In the genomic region with DNA sequence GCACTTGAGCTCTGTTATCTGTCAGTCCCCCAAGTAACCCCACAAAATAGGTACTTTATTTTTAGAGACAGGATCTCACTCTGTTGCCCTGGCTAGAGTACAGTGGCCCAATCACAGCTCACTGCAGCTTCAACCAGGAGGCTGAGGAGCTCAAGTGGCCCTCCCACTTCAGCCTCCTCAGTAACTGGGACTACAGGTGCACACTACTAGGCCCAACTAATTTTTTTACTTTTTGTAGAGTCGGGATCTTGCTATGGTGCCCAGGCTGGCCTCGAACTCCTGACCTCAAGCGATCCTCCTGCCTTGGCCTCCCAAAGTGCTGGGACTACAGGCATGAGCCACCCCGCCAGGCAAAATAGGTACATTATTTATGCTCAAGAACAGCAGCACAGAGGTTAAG, we compare ENCODE assay signal across 25 cellular contexts.
DNase-seq lines count a peak whose midpoint lies in the region; ATAC-seq, FAIRE-seq and TF ChIP-seq lines count a peak whose summit lies in the region.
"Had no signal": no experiment of that assay in that cellular context is flagged by ENCODE, and none has a peak within 500 bp of the region (broad histone marks: within the 10 kb centered on the region; RNA-seq: fewer than 3 reads in every experiment).

No MANE protein-coding gene starts in this region.

- H3K27me3 ChIP-seq in GM23338 (ENCODE audit: insufficient read depth), result no peaks in the 10 kb centered on the region

- peaks cover 23% of the 10 kb centered on the region for H3K27me3 Mint-ChIP-seq in GM23338 (ENCODE audit: insufficient read depth, low read depth, poor library complexity)
- peaks cover 7% of the 10 kb centered on the region for H3K27me3 Mint-ChIP-seq in endothelial cell (ENCODE audit: unreplicated experiment)
- H3K27me3 Mint-ChIP-seq in activated CD4-positive, alpha-beta memory T cell treated with anti-CD3 and anti-CD28 coated beads, Interleukin-2, amount 10 ng/mL, durations not matched to agents 7 days and 5 days, result peaks cover 31% of the 10 kb centered on the region

- H3F3A ChIP-seq in GM23338 (replicated peaks; ENCODE audit: low read depth), result peaks cover 9% of the 10 kb centered on the region

- DNase-seq in GM23338 (ENCODE audit: low spot score) (no peak), OCI-LY7 (ENCODE audit: low spot score) (no peak), endothelial cell (ENCODE audit: low spot score) (no peak), urothelium cell line (ENCODE audit: low spot score) (no peak), NCI-H1694 treated with DMSO at 0.1 percent for 48 hours (lab: John Stamatoyannopoulos, UW) (no peak)
- no peak for DNase-seq in activated CD4-positive, alpha-beta T cell treated with anti-CD3 and anti-CD28 coated beads, Interleukin-2, amount 50 U/mL, for 4 hours
- DNase-seq in activated CD4-positive, alpha-beta memory T cell treated with anti-CD3 and anti-CD28 coated beads, Interleukin-2, amount 10 ng/mL, durations not matched to agents 7 days and 5 days, result no peak
- DNase-seq: activated CD4-positive, alpha-beta T cell treated with anti-CD3 and anti-CD28 coated beads for 1 hour; activated naive CD4-positive, alpha-beta T cell; activated T-cell treated with anti-CD3 and anti-CD28 coated beads for 4 hours; CD4-positive, CD25-positive, alpha-beta regulatory T cell; dermis blood vessel endothelial cell; gastrocnemius medialis; KG1; left colon; mammary epithelial cell; NCI-H1417; NCI-H82; SHP77; sigmoid colon; stimulated activated CD4-positive, alpha-beta T cell treated with anti-CD3 and anti-CD28 coated beads, Interleukin-4, amount 100 ng/mL, for 4 hours; SW 1271 had no signal

- H3K36me3 ChIP-seq in GM23338 (ENCODE audit: insufficient read depth) (no peaks in the 10 kb centered on the region), OCI-LY7 (ENCODE audit: insufficient read depth, low read length) (peaks cover 26% of the 10 kb centered on the region)
- H3K36me3 ChIP-seq: gastrocnemius medialis, sigmoid colon had no signal

- H3K9me2 ChIP-seq in GM23338 (ENCODE audit: insufficient read depth) (peaks cover 3% of the 10 kb centered on the region; the same call in 1 of the 2 replicates), OCI-LY7 (ENCODE audit: insufficient read depth, low read length) (no peaks in the 10 kb centered on the region)

- H3K4me1 ChIP-seq in GM23338 (ENCODE audit: insufficient read depth), result peaks cover 37% of the 10 kb centered on the region
- H3K4me1 ChIP-seq in OCI-LY7 (ENCODE audit: insufficient read depth, low read length, poor library complexity, severe bottlenecking), result peaks cover 44% of the 10 kb centered on the region

- H3K27ac Mint-ChIP-seq in GM23338 (no peak overlapping the region), endothelial cell (ENCODE audit: unreplicated experiment) (no peak overlapping the region)
- no peak overlapping the region for H3K27ac Mint-ChIP-seq in activated CD4-positive, alpha-beta memory T cell treated with anti-CD3 and anti-CD28 coated beads, Interleukin-2, amount 10 ng/mL, durations not matched to agents 7 days and 5 days
- H3K27ac Mint-ChIP-seq: progenitor cell of endocrine pancreas had no signal

- H3K9me3 ChIP-seq in OCI-LY7 (ENCODE audit: low read length), result no peaks in the 10 kb centered on the region
- H3K9me3 ChIP-seq: gastrocnemius medialis, sigmoid colon had no signal

- H2AFZ ChIP-seq in GM23338 (no peak overlapping the region; the same call in 1 of the 2 replicates), OCI-LY7 (ENCODE audit: low read length) (no peak overlapping the region)

- no peak for ATAC-seq in GM23338
- ATAC-seq: gastrocnemius medialis, left colon had no signal

- peak overlapping the region; percentile 72 for H3K4me2 ChIP-seq in GM23338
- H3K4me2 ChIP-seq in OCI-LY7 (ENCODE audit: low read length), result peak overlapping the region; percentile 84

- H3K4me3 Mint-ChIP-seq in GM23338 (peak overlapping the region; percentile 80; the same call in 2 of the 3 replicates), endothelial cell (ENCODE audit: unreplicated experiment) (peak overlapping the region; percentile 15)
- no peak overlapping the region for H3K4me3 Mint-ChIP-seq in activated CD4-positive, alpha-beta memory T cell treated with anti-CD3 and anti-CD28 coated beads, Interleukin-2, amount 10 ng/mL, durations not matched to agents 7 days and 5 days

- intact Hi-C loops in OCI-LY7 (cut with micrococcal nuclease; ENCODE audit: unreplicated experiment), result loop anchor here (2.0 kb wide), 1 partner anchor 173 kb away; a partner anchor contains a TSS

- POLR2A ChIA-PET in OCI-LY7 (lab: Charles Lee), result interaction anchor here (0.9 to 3.4 kb wide), 2 partner anchors 10 to 40 kb away, joined by 3 to 40 read pairs; no protein-coding TSS in a partner anchor
- POLR2A ChIA-PET in activated CD4-positive, alpha-beta memory T cell treated with anti-CD3 and anti-CD28 coated beads, Interleukin-2, amount 10 ng/mL, durations not matched to agents 7 days and 5 days (lab: Charles Lee), result no interaction called here

- CTCF ChIA-PET in OCI-LY7 (lab: Charles Lee; ENCODE audit: unreplicated experiment), result no interaction called here
- CTCF ChIA-PET in activated CD4-positive, alpha-beta memory T cell treated with anti-CD3 and anti-CD28 coated beads, Interleukin-2, amount 10 ng/mL, durations not matched to agents 7 days and 5 days (lab: Charles Lee), result interaction anchor here (1.6 kb wide), 1 partner anchor 13 kb away, joined by 4 read pairs; no protein-coding TSS in a partner anchor

- H3K4me1 Mint-ChIP-seq in GM23338 (peaks cover 42% of the 10 kb centered on the region), endothelial cell (ENCODE audit: unreplicated experiment) (peaks cover 59% of the 10 kb centered on the region)
- peaks cover 15% of the 10 kb centered on the region for H3K4me1 Mint-ChIP-seq in activated CD4-positive, alpha-beta memory T cell treated with anti-CD3 and anti-CD28 coated beads, Interleukin-2, amount 10 ng/mL, durations not matched to agents 7 days and 5 days

- no peaks in the 10 kb centered on the region for H4K20me1 ChIP-seq in GM23338 (replicated peaks; ENCODE audit: insufficient read depth)
- no peaks in the 10 kb centered on the region for H4K20me1 ChIP-seq in OCI-LY7 (ENCODE audit: insufficient read depth, low read length)

- 0 out of 2 replicates have a peak overlapping the region, but pooled peaks have one; percentile 95 for H3K27ac ChIP-seq in GM23338 (ENCODE audit: low read depth)
- H3K27ac ChIP-seq in OCI-LY7 (ENCODE audit: low read depth, low read length, poor library complexity, severe bottlenecking), result peak overlapping the region; percentile 86
- H3K27ac ChIP-seq: gastrocnemius medialis, sigmoid colon had no signal

- peak; percentile 20 for FAIRE-seq in urothelium cell line (lab: Jason Lieb, UNC)
- FAIRE-seq: endometrium, H54 had no signal

- BruUV-seq in OCI-LY7 (replicated peaks; lab: Mats Ljungman, UMichigan), result no TSS peak

- TF ChIP-seq CTCF in GM23338 (conservative IDR thresholded peaks at IDR 0.05; ENCODE audit: low read depth in 2 of 2) (no peak), OCI-LY7 (conservative IDR thresholded peaks at IDR 0.05; ENCODE audit: low read length) (no peak), endothelial cell (IDR thresholded peaks at IDR 0.05; ENCODE audit: unreplicated experiment) (no peak)

- H3K36me3 Mint-ChIP-seq in GM23338 (ENCODE audit: low read depth) (peaks cover 5% of the 10 kb centered on the region; the same call in 2 of the 3 replicates), endothelial cell (ENCODE audit: low read depth, unreplicated experiment) (peaks cover 7% of the 10 kb centered on the region)
- H3K36me3 Mint-ChIP-seq in activated CD4-positive, alpha-beta memory T cell treated with anti-CD3 and anti-CD28 coated beads, Interleukin-2, amount 10 ng/mL, durations not matched to agents 7 days and 5 days (ENCODE audit: low read depth), result no peaks in the 10 kb centered on the region

- H3K4me3 ChIP-seq in GM23338, result peak overlapping the region; percentile 56; the same call in 1 of the 2 replicates
- H3K4me3 ChIP-seq in OCI-LY7 (ENCODE audit: low read depth, low read length, poor library complexity, severe bottlenecking), result peak overlapping the region; percentile 76
- H3K4me3 ChIP-seq: gastrocnemius medialis, sigmoid colon had no signal

- H3K9me3 Mint-ChIP-seq in GM23338, result no peaks in the 10 kb centered on the region
- H3K9me3 Mint-ChIP-seq in endothelial cell (ENCODE audit: unreplicated experiment), result no peaks in the 10 kb centered on the region
- H3K9me3 Mint-ChIP-seq in activated CD4-positive, alpha-beta memory T cell treated with anti-CD3 and anti-CD28 coated beads, Interleukin-2, amount 10 ng/mL, durations not matched to agents 7 days and 5 days, result no peaks in the 10 kb centered on the region
- H3K9me3 Mint-ChIP-seq: CD4-positive, CD25-positive, alpha-beta regulatory T cell had no signal

- H3K79me2 ChIP-seq in GM23338 (replicated peaks; ENCODE audit: insufficient read depth) (no peaks in the 10 kb centered on the region; the same call in 1 of the 2 replicates), OCI-LY7 (ENCODE audit: insufficient read depth, low read depth, low read length) (peaks cover 17% of the 10 kb centered on the region)

TF ChIP-seq in GM23338, 12 proteins besides CTCF, POLR2A, EP300 and RAD21 (continues in another document):
- no peak for TF ChIP-seq EZH2phosphoT487 (IDR thresholded peaks at IDR 0.05; ENCODE audit: unreplicated experiment)
- no peak for TF ChIP-seq NANOG (IDR thresholded peaks at IDR 0.05; ENCODE audit: borderline replicate concordance)
- TF ChIP-seq EZH2 (IDR thresholded peaks at IDR 0.05; ENCODE audit: low read depth, unreplicated experiment), result no peak
- TF ChIP-seq, protein P1, sequence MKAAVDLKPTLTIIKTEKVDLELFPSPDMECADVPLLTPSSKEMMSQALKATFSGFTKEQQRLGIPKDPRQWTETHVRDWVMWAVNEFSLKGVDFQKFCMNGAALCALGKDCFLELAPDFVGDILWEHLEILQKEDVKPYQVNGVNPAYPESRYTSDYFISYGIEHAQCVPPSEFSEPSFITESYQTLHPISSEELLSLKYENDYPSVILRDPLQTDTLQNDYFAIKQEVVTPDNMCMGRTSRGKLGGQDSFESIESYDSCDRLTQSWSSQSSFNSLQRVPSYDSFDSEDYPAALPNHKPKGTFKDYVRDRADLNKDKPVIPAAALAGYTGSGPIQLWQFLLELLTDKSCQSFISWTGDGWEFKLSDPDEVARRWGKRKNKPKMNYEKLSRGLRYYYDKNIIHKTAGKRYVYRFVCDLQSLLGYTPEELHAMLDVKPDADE (IDR thresholded peaks at IDR 0.05), result no peak
- TF ChIP-seq JUNB (IDR thresholded peaks at IDR 0.05; ENCODE audit: unreplicated experiment), result no peak
